In the genomic region with DNA sequence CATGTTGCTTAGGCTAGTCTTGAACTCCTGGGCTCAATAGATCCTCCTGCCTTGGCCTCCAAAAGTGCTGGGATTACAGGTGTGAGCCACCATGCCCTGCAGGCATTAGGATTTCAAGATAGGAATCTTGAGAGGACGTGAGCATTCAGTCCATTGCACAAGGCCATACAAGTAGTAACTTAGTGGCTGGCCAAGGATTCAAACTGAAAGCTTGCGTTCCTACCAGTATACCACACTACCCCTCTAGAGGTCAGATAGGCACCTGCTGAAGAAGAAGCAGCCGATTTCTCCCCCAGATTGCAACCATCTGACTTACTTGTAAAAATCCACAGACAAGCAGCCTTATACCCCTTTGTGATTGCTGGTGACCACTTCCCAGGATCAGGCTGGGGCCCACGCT, we compare ENCODE assay signal across 7 cellular contexts.
"Had no signal": no experiment of that assay in that cellular context is flagged by ENCODE, and none has a peak within 500 bp of the region (broad histone marks: within the 10 kb centered on the region; RNA-seq: fewer than 3 reads in every experiment).

No MANE protein-coding gene starts in this region.

- H3K9me3 ChIP-seq: HAP-1 had no signal

- H3K27ac Mint-ChIP-seq: HFFc6 had no signal

- H3K27ac ChIP-seq: GM23248 had no signal

- H3K4me3 ChIP-seq: GM23248, HAP-1, K562 had no signal

- H2AFZ ChIP-seq: GM23248 had no signal

- H3K4me3 Mint-ChIP-seq: HFFc6 had no signal

- H3K36me3 ChIP-seq: HAP-1 had no signal

- ATAC-seq: HCT116, K562 had no signal

- DNase-seq: GM23248, H7, HFFc6, IMR-90 had no signal

- H3K4me1 ChIP-seq: HAP-1 had no signal

- H3K9ac ChIP-seq: GM23248 had no signal
